ENCODE assay signal across 21 cellular contexts in the genomic region with DNA sequence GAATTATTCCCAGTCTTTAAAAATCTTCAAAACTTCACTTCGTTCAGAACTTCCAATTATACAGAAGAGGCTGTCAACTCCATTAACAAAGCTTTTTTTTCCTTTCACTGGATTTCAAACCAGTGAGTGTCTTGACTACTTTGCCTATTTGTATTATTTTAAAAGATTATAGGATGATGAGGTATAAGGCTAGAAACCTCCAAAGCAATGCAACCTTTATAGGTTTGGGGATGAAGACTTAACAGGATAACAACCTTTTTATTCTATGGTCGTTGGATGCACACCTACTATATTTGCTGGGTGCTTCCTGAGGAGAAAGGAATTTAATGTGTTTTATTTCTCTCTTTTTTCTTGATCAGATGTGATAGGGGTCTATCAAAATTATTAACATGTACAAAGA. TPM values are rescaled to one million over a fixed set of nuclear protein-coding genes. Genes with fewer than 3 reads are reported as not detected.
A peak's percentile ranks its signal among the peaks of the same experiment; 100 is the strongest.
DNase-seq lines count a peak whose midpoint lies in the region; ATAC-seq, FAIRE-seq and TF ChIP-seq lines count a peak whose summit lies in the region.
"Had no signal": no experiment of that assay in that cellular context is flagged by ENCODE, and none has a peak within 500 bp of the region (broad histone marks: within the 10 kb centered on the region; RNA-seq: fewer than 3 reads in every experiment).

No MANE protein-coding gene starts in this region.

- POLR2A ChIA-PET in PC-9 (lab: Charles Lee; ENCODE audit: unreplicated experiment) = interaction anchor here (0.6 kb wide), 1 partner anchor 1673 kb away, joined by 3 read pairs; no protein-coding TSS in a partner anchor
- POLR2A ChIA-PET in HEK293T (lab: Yijun Ruan, JAX) = interaction anchor here (1.3 to 1.5 kb wide), 2 partner anchors 54 to 78 kb away, joined by 3 to 4 read pairs; a partner anchor contains a TSS

- H3K79me2 ChIP-seq in PC-9 (ENCODE audit: low read depth) = peaks cover 11% of the 10 kb centered on the region

- no peaks in the 10 kb centered on the region for H3K9me2 ChIP-seq in PC-9 (ENCODE audit: insufficient read depth)

- peaks cover 18% of the 10 kb centered on the region for H3K27me3 Mint-ChIP-seq in glutamatergic neuron (ENCODE audit: unreplicated experiment)

- H3K4me1 Mint-ChIP-seq in glutamatergic neuron (ENCODE audit: low read depth, unreplicated experiment) = peaks cover 3% of the 10 kb centered on the region

- peak overlapping the region; percentile 30 for H3K4me3 Mint-ChIP-seq in glutamatergic neuron (ENCODE audit: unreplicated experiment)
- H3K4me3 Mint-ChIP-seq: CD8-positive, alpha-beta memory T cell; stimulated activated effector memory CD8-positive, alpha-beta T cell treated with anti-CD3 and anti-CD28 coated beads, Interleukin-12 subunit alpha, Interleukin-12 subunit beta, amount 100 ng/mL, for 72 hours had no signal

- H3K9me3 ChIP-seq in PC-9 (ENCODE audit: insufficient read depth, low read depth) (no peaks in the 10 kb centered on the region), pancreas (no peaks in the 10 kb centered on the region)
- H3K9me3 ChIP-seq: colonic mucosa, thoracic aorta had no signal

- intact Hi-C loops in PC-9 (cut with micrococcal nuclease; ENCODE audit: unreplicated experiment) = loop anchor here (1.0 to 5.0 kb wide), 5 partner anchors 52 to 217 kb away; a partner anchor contains a TSS
- intact Hi-C loops in pancreas (cut with DNase I) = no loop called here

- H3K4me2 ChIP-seq in PC-9 = peak overlapping the region; percentile 98

- H3K4me1 ChIP-seq in PC-9 (replicated peaks; ENCODE audit: insufficient read depth) = peaks cover 39% of the 10 kb centered on the region
- H3K4me1 ChIP-seq in pancreas = peaks cover 0 to 8% (median 0%) of the 10 kb centered on the region in 3 donors

- CTCF ChIA-PET in PC-9 (lab: Charles Lee) = interaction anchor here (0.6 kb wide), 1 partner anchor 81 kb away, joined by 4 read pairs; no protein-coding TSS in a partner anchor
- CTCF ChIA-PET in HEK293T (lab: Yijun Ruan, JAX) = no interaction called here

- H3K27me3 ChIP-seq in H7 (ENCODE audit: control insufficient read depth, insufficient read depth, low read length) (peaks cover 52% of the 10 kb centered on the region), PC-9 (ENCODE audit: insufficient read depth, low read depth) (no peaks in the 10 kb centered on the region), pancreas (no peaks in the 10 kb centered on the region)

- H4K20me1 ChIP-seq in PC-9 (ENCODE audit: insufficient read depth) = no peaks in the 10 kb centered on the region

- 24 to 26% methylated on average over 2 of the region's 2 CpGs for WGBS in pancreas, 2 donors

- peak overlapping the region; percentile 68; the same call in 1 of the 2 replicates for H2AFZ ChIP-seq in PC-9

- H3F3A ChIP-seq in PC-9 (ENCODE audit: insufficient read depth, low read depth) = peaks cover 34% of the 10 kb centered on the region

- TF ChIP-seq CTCF in PC-9 (conservative IDR thresholded peaks at IDR 0.05) (no peak), glutamatergic neuron (IDR thresholded peaks at IDR 0.05; ENCODE audit: partially characterized antibody, unreplicated experiment) (no peak), pancreas (IDR thresholded peaks at IDR 0.05) (no peak)

- DNase-seq in H7 (no peak), PC-9 (no peak), glutamatergic neuron (no peak), pancreas (no peak), HEK293T (ENCODE audit: extremely low spot score) (no peak), cerebellum (ENCODE audit: low spot score) (no peak)
- DNase-seq: activated CD8-positive, alpha-beta memory T cell treated with anti-CD3 and anti-CD28 coated beads for 24 hours; CD8-positive, alpha-beta memory T cell; DND-41; Karpas-422; nucleus accumbens; T-helper 2 cell had no signal

- H3K4me3 ChIP-seq in H7 (ENCODE audit: insufficient read depth, low read depth, low read length) (peak overlapping the region; percentile 67), PC-9 (peak overlapping the region; percentile 95; the same call in 1 of the 2 replicates), pancreas (peak overlapping the region in 3 of 4 donors; percentile 19 to 71 (median 69))
- H3K4me3 ChIP-seq: thoracic aorta had no signal

- FAIRE-seq in pancreas (lab: Jason Lieb, UNC) = no peak
- FAIRE-seq: frontal cortex had no signal

- ATAC-seq in pancreas (no peak), GM19035 (IDR thresholded peaks at IDR 0.05; ENCODE audit: unreplicated experiment) (no peak)
- ATAC-seq: activated CD4-positive, CD25-positive, alpha-beta regulatory T cell treated with anti-CD3 and anti-CD28 coated beads, Interleukin-2, amount 50 U/mL, for 24 hours; sciatic nerve; stimulated activated effector memory CD8-positive, alpha-beta T cell treated with anti-CD3 and anti-CD28 coated beads, Interleukin-12 subunit alpha, Interleukin-12 subunit beta, amount 100 ng/mL, for 72 hours had no signal

- BruUV-seq in PC-9 (replicated peaks; lab: Mats Ljungman, UMichigan) = no TSS peak

- H3K9me3 Mint-ChIP-seq in glutamatergic neuron (ENCODE audit: unreplicated experiment) = no peaks in the 10 kb centered on the region
- H3K9me3 Mint-ChIP-seq: activated naive CD4-positive, alpha-beta T cell treated with anti-CD3 and anti-CD28 coated beads, Interleukin-2, amount 50 U/mL, for 72 hours; CD8-positive, alpha-beta memory T cell; stimulated activated effector memory CD8-positive, alpha-beta T cell treated with anti-CD3 and anti-CD28 coated beads, Interleukin-12 subunit alpha, Interleukin-12 subunit beta, amount 100 ng/mL, for 72 hours had no signal

- no peak overlapping the region for H3K27ac ChIP-seq in PC-9
- H3K27ac ChIP-seq in pancreas = peak overlapping the region in 1 of 4 donors; percentile 87
- H3K27ac ChIP-seq: thoracic aorta had no signal

- no peak overlapping the region for H3K27ac Mint-ChIP-seq in glutamatergic neuron (ENCODE audit: unreplicated experiment)
- H3K27ac Mint-ChIP-seq: activated naive CD4-positive, alpha-beta T cell treated with anti-CD3 and anti-CD28 coated beads, Interleukin-2, amount 50 U/mL, for 72 hours; CD8-positive, alpha-beta memory T cell; stimulated activated effector memory CD8-positive, alpha-beta T cell treated with anti-CD3 and anti-CD28 coated beads, Interleukin-12 subunit alpha, Interleukin-12 subunit beta, amount 100 ng/mL, for 72 hours had no signal

- H3K36me3 ChIP-seq in H7 (replicated peaks; ENCODE audit: control insufficient read depth, insufficient read depth, low read length) (no peaks in the 10 kb centered on the region), PC-9 (ENCODE audit: low read depth) (no peaks in the 10 kb centered on the region), pancreas (no peaks in the 10 kb centered on the region)
- H3K36me3 ChIP-seq: colonic mucosa, thoracic aorta had no signal

- no peaks in the 10 kb centered on the region for H3K36me3 Mint-ChIP-seq in glutamatergic neuron (ENCODE audit: unreplicated experiment)
- H3K36me3 Mint-ChIP-seq: CD8-positive, alpha-beta memory T cell; stimulated activated effector memory CD8-positive, alpha-beta T cell treated with anti-CD3 and anti-CD28 coated beads, Interleukin-12 subunit alpha, Interleukin-12 subunit beta, amount 100 ng/mL, for 72 hours had no signal

TF ChIP-seq in HEK293T, 16 proteins besides CTCF, POLR2A, EP300 and RAD21:
- no peak for TF ChIP-seq ARNT (IDR thresholded peaks at IDR 0.05)
- no peak for TF ChIP-seq CTBP1 (IDR thresholded peaks at IDR 0.05; ENCODE audit: borderline replicate concordance)
- no peak for TF ChIP-seq FOXM1 (IDR thresholded peaks at IDR 0.05; ENCODE audit: borderline replicate concordance)
- no peak for TF ChIP-seq ELF4 (IDR thresholded peaks at IDR 0.05)
- no peak for TF ChIP-seq ZNF384 (IDR thresholded peaks at IDR 0.05)
- TF ChIP-seq FOXA1 (IDR thresholded peaks at IDR 0.05) = no peak

RNA-seq across cellular contexts. Expression of a gene that starts 1.9 kb away (rescaled TPM):
- total RNA-seq in H7 (2014; rRNA removed; shearing (Covaris generic)) = 3.3 and 7.8 TPM in 2 replicates
- 15.3 and 20.7 TPM in 2 replicates for total RNA-seq in PC-9 (2021)
- not detected for total RNA-seq in glutamatergic neuron (ENCODE audit: unreplicated experiment)
- total RNA-seq in pancreas = 1 to 10 TPM; 4.2 to 7.9 (median 4.9) TPM
- polyA plus RNA-seq in pancreas = 1 to 10 TPM; 4.4 to 6.6 TPM
- total RNA-seq in cerebellum = not detected
- total RNA-seq: activated naive CD4-positive, alpha-beta T cell treated with anti-CD3 and anti-CD28 coated beads, Interleukin-2, amount 50 U/mL, for 72 hours; CD8-positive, alpha-beta memory T cell; mononuclear cell; sciatic nerve had no signal
- polyA plus RNA-seq: CD8-positive, alpha-beta memory T cell had no signal
